17 cellular contexts compared by ENCODE assay signal in the genomic region with DNA sequence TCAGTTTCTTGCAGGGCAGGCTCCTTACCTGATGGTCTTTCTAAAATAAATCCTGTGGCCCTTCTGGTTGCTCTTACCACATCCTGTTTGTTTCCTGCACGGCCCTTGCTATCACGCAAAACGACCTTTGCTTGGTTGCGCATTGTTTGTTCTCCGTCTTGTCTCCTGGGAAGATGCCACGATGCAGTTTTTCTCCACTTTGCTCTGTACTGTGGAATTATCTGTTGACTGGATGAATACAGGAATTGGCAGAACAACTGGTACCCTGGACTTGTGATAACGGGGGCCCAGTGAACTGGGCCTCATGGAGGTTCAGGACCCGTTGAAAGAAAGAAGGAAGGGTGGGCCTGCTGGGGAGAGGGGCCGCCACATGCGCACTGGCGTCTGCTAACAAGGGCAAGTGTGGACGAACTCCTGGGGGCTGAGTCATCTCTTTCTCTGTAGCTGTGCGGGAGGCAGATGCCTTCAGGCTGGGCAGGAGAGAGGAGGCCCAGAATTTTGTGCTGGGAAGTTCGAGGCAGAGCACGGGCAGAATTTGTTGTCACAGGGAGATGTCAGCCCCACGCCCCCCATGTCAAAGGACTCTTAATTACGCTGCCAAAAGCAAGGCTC.
"Had no signal": no experiment of that assay in that cellular context is flagged by ENCODE, and none has a peak within 500 bp of the region (broad histone marks: within the 10 kb centered on the region; RNA-seq: fewer than 3 reads in every experiment).

No MANE protein-coding gene starts in this region.

- ATAC-seq: activated naive CD8-positive, alpha-beta T cell treated with anti-CD3 and anti-CD28 coated beads, Interleukin-2, amount 50 U/mL, for 24 hours; effector memory CD8-positive, alpha-beta T cell; stimulated activated memory B cell treated with anti-CD40 and anti-IgM and Interleukin-4, amounts not matched to agents 10 μg/mL and 1 μg/mL and 100 μg/mL, for 72 hours; WTC11 had no signal

- H3K4me3 Mint-ChIP-seq: activated CD4-positive, alpha-beta T cell treated with anti-CD3 and anti-CD28 coated beads, Interleukin-2, amount 10 ng/mL, durations not matched to agents 24 days and 14 days; activated naive CD8-positive, alpha-beta T cell treated with anti-CD3 and anti-CD28 coated beads, Interleukin-2, amount 50 U/mL, for 24 hours; activated T-helper 1 cell treated with anti-CD3 and anti-CD28 coated beads, Interleukin-12 subunit alpha, Interleukin-12 subunit beta, Interleukin-2, Interleukin-4 antibody, amounts not matched to agents 30 ng/mL and 10 ng/mL and 1 ng/mL, durations not matched to agents 14 hours and 24 hours and 36 hours; central memory CD8-positive, alpha-beta T cell; effector memory CD8-positive, alpha-beta T cell; naive B cell; stimulated activated memory B cell treated with anti-CD40 and anti-IgM and Interleukin-4, amounts not matched to agents 10 μg/mL and 1 μg/mL and 100 μg/mL, for 72 hours; T-helper 1 cell treated with Interleukin-12 subunit alpha and Interleukin-12 subunit beta and Interleukin-4 antibody, amounts not matched to agents 30 μg/mL and 1 μg/mL, for 36 hours; WTC11 had no signal

- DNase-seq: activated CD4-positive, alpha-beta T cell treated with anti-CD3 and anti-CD28 coated beads, Interleukin-2, amount 10 ng/mL, durations not matched to agents 24 days and 14 days; activated naive CD4-positive, alpha-beta T cell; activated naive CD8-positive, alpha-beta T cell treated with anti-CD3 and anti-CD28 coated beads, Interleukin-2, amount 50 U/mL, for 24 hours; cortex of kidney; effector memory CD8-positive, alpha-beta T cell; kidney glomerular epithelial cell; midbrain; naive B cell; right cardiac atrium; transverse colon had no signal

- H3K27ac ChIP-seq: neutrophil, transverse colon had no signal

- H3K9me3 Mint-ChIP-seq: activated CD4-positive, alpha-beta T cell treated with anti-CD3 and anti-CD28 coated beads, Interleukin-2, amount 10 ng/mL, durations not matched to agents 24 days and 14 days; activated naive CD8-positive, alpha-beta T cell treated with anti-CD3 and anti-CD28 coated beads, Interleukin-2, amount 50 U/mL, for 24 hours; activated T-helper 1 cell treated with anti-CD3 and anti-CD28 coated beads, Interleukin-12 subunit alpha, Interleukin-12 subunit beta, Interleukin-2, Interleukin-4 antibody, amounts not matched to agents 30 ng/mL and 10 ng/mL and 1 ng/mL, durations not matched to agents 14 hours and 24 hours and 36 hours; central memory CD8-positive, alpha-beta T cell; effector memory CD8-positive, alpha-beta T cell; stimulated activated memory B cell treated with anti-CD40 and anti-IgM and Interleukin-4, amounts not matched to agents 10 μg/mL and 1 μg/mL and 100 μg/mL, for 72 hours; T-helper 1 cell treated with Interleukin-12 subunit alpha and Interleukin-12 subunit beta and Interleukin-4 antibody, amounts not matched to agents 30 μg/mL and 1 μg/mL, for 36 hours had no signal

- H3K9me3 ChIP-seq: neutrophil, transverse colon had no signal

- H3K4me1 Mint-ChIP-seq: activated naive CD8-positive, alpha-beta T cell treated with anti-CD3 and anti-CD28 coated beads, Interleukin-2, amount 50 U/mL, for 24 hours; central memory CD8-positive, alpha-beta T cell; naive B cell; stimulated activated memory B cell treated with anti-CD40 and anti-IgM and Interleukin-4, amounts not matched to agents 10 μg/mL and 1 μg/mL and 100 μg/mL, for 72 hours had no signal

- H3K36me3 ChIP-seq: neutrophil, transverse colon had no signal

- H3K36me3 Mint-ChIP-seq: naive B cell; stimulated activated memory B cell treated with anti-CD40 and anti-IgM and Interleukin-4, amounts not matched to agents 10 μg/mL and 1 μg/mL and 100 μg/mL, for 72 hours; WTC11 had no signal

- H3K27me3 ChIP-seq: transverse colon had no signal

- H3K4me3 ChIP-seq: transverse colon had no signal

- H3K4me1 ChIP-seq: transverse colon had no signal

- H3K27ac Mint-ChIP-seq: activated CD4-positive, alpha-beta T cell treated with anti-CD3 and anti-CD28 coated beads, Interleukin-2, amount 10 ng/mL, durations not matched to agents 24 days and 14 days; activated naive CD8-positive, alpha-beta T cell treated with anti-CD3 and anti-CD28 coated beads, Interleukin-2, amount 50 U/mL, for 24 hours; activated T-helper 1 cell treated with anti-CD3 and anti-CD28 coated beads, Interleukin-12 subunit alpha, Interleukin-12 subunit beta, Interleukin-2, Interleukin-4 antibody, amounts not matched to agents 30 ng/mL and 10 ng/mL and 1 ng/mL, durations not matched to agents 14 hours and 24 hours and 36 hours; effector memory CD8-positive, alpha-beta T cell; progenitor cell of endocrine pancreas; stimulated activated memory B cell treated with anti-CD40 and anti-IgM and Interleukin-4, amounts not matched to agents 10 μg/mL and 1 μg/mL and 100 μg/mL, for 72 hours; T-helper 1 cell treated with Interleukin-12 subunit alpha and Interleukin-12 subunit beta and Interleukin-4 antibody, amounts not matched to agents 30 μg/mL and 1 μg/mL, for 36 hours; WTC11 had no signal
